ENCODE assay signal across 9 cellular contexts in the genomic region with DNA sequence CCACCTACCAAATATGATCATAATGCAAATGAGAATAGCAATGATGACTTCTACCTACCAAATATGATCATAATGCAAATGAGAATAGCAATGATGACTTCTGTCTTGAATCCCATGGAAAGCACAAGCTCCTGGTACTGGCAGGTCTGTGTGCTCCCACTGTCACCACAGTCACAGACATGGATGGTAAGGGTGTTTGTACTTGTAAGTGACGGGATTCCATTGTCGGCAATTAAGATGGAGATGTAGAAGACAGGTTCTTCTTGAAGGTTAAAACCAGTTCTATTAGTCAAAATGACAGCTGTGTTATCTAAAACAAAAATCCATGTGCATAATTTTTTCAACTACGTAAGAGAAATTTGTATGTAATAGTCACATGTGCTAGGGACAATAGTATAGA.
"Had no signal": no experiment of that assay in that cellular context is flagged by ENCODE, and none has a peak within 500 bp of the region (broad histone marks: within the 10 kb centered on the region; RNA-seq: fewer than 3 reads in every experiment).

No MANE protein-coding gene starts in this region.

- H3K9ac ChIP-seq: GM23248 had no signal

- H3K9me3 Mint-ChIP-seq: GM23338, H9 had no signal

- H3K4me2 ChIP-seq: GM23338 had no signal

- H3K4me3 Mint-ChIP-seq: GM23338, H9, HFFc6 had no signal

- H3K36me3 ChIP-seq: HAP-1 had no signal

- H3K4me3 ChIP-seq: GM23248, GM23338, HAP-1 had no signal

- H3K9me3 ChIP-seq: HAP-1 had no signal

- H2AFZ ChIP-seq: GM23248, GM23338 had no signal

- H3K27ac ChIP-seq: GM23248 had no signal

- H3K27ac Mint-ChIP-seq: GM23338, H9, HFFc6 had no signal

- ATAC-seq: GM23338, HCT116 had no signal

- DNase-seq: GM23248, GOT3, H7, H9, HCEC 1CT, HFFc6 had no signal
